In the genomic region with DNA sequence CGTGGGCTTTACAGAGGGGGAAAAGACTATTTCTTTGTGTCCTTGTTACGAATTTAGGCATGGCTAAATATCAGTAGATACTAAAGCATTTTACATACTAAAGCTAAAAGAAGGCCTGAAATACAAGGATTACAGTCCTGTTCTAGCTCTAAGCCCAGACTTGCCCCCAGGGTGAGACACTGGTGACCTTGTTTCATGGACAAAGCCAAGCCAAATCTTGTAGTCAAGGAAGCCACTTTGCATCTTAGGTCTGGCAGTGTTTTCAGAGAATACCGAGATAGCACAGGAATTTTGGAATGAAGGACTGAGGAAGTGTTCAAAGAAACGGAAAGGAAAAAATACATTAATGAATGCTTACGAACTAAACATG, we compare ENCODE assay signal across 8 cellular contexts. TPM values are rescaled to one million over a fixed set of nuclear protein-coding genes. Genes with fewer than 3 reads are reported as not detected.
A peak's percentile ranks its signal among the peaks of the same experiment; 100 is the strongest.
DNase-seq lines count a peak whose midpoint lies in the region; ATAC-seq and TF ChIP-seq lines count a peak whose summit lies in the region.

No MANE protein-coding gene starts in this region.

- H3K9me2 ChIP-seq in SU-DHL-6 (replicated peaks; ENCODE audit: insufficient read depth, low read length) = no peaks in the 10 kb centered on the region

- H3K4me3 ChIP-seq in GM12875 (ENCODE audit: low read depth, low read length) (peak overlapping the region; percentile 86), SU-DHL-6 (ENCODE audit: insufficient read depth, low read length, poor library complexity, severe bottlenecking) (peak overlapping the region; percentile 58), fibroblast of villous mesenchyme (ENCODE audit: low read depth, low read length) (peak overlapping the region; percentile 100)

- no peaks in the 10 kb centered on the region for H3K9me3 ChIP-seq in SU-DHL-6 (ENCODE audit: insufficient read depth, low read length)

- H3K9ac ChIP-seq in SU-DHL-6 (ENCODE audit: low read length) = peak overlapping the region; percentile 98

- no peaks in the 10 kb centered on the region for H3K36me3 ChIP-seq in SU-DHL-6 (ENCODE audit: low read length)

- ATAC-seq in sciatic nerve (peak; percentile 0), GM21737 (IDR thresholded peaks at IDR 0.05; ENCODE audit: unreplicated experiment) (no peak)

- intact Hi-C loops in sciatic nerve (cut with DNase I) = loop anchor here (10.0 kb wide), 1 partner anchor 51 kb away; a partner anchor contains a TSS

- peak overlapping the region; percentile 71 for H3K27ac ChIP-seq in SU-DHL-6 (ENCODE audit: low read depth, low read length)

- TF ChIP-seq CTCF in GM12875 (IDR thresholded peaks at IDR 0.05; ENCODE audit: borderline replicate concordance, insufficient read depth, low read depth, low read length) = no peak
- no peak for TF ChIP-seq CTCF in SU-DHL-6 (IDR thresholded peaks at IDR 0.05; ENCODE audit: insufficient read depth, low read length, poor library complexity, severe bottlenecking)
- no peak for TF ChIP-seq CTCF in fibroblast of villous mesenchyme (IDR thresholded peaks at IDR 0.05; ENCODE audit: insufficient read depth, low read depth, low read length)

- peak overlapping the region; percentile 57 for H3K4me2 ChIP-seq in SU-DHL-6 (ENCODE audit: low read depth, low read length, poor library complexity, severe bottlenecking)

- no peak for DNase-seq in fibroblast of villous mesenchyme (ENCODE audit: low read depth)
- DNase-seq in sciatic nerve (ENCODE audit: low spot score) = no peak
- DNase-seq in RPMI8226 = no peak
- DNase-seq in OCI-M2 (lab: John Stamatoyannopoulos, UW; ENCODE audit: unreplicated experiment) = no peak
- no peak for DNase-seq in stimulated activated CD4-positive, alpha-beta T cell treated with anti-CD3 and anti-CD28 coated beads, Interleukin-4, amount 100 ng/mL, for 24 hours

- H3K79me2 ChIP-seq in SU-DHL-6 (ENCODE audit: insufficient read depth, low read length) = peaks cover 40% of the 10 kb centered on the region

- H3F3A ChIP-seq in SU-DHL-6 (ENCODE audit: insufficient read depth) = peaks cover 1% of the 10 kb centered on the region; the same call in 1 of the 2 replicates

- no peaks in the 10 kb centered on the region for H3K27me3 ChIP-seq in SU-DHL-6 (ENCODE audit: low read length)

- H2AFZ ChIP-seq in SU-DHL-6 (ENCODE audit: low read depth, low read length, severe bottlenecking) = peak overlapping the region; percentile 43

- peaks cover 20% of the 10 kb centered on the region for H4K20me1 ChIP-seq in SU-DHL-6 (ENCODE audit: low read depth, low read length)

RNA-seq across cellular contexts. Expression of a gene that starts 0.7 kb away (rescaled TPM):
- total RNA-seq in fibroblast of villous mesenchyme (139 and 209 TPM in 2 replicates), sciatic nerve (87.7 TPM)

RNA-seq across cellular contexts. Expression of a gene that starts 43.6 kb away (rescaled TPM):
- total RNA-seq in fibroblast of villous mesenchyme (0.32 and 1.3 TPM in 2 replicates), sciatic nerve (2.4 TPM)

RNA-seq across cellular contexts. Expression of a gene that starts 50.4 kb away (rescaled TPM):
- total RNA-seq in fibroblast of villous mesenchyme = 105 and 203 TPM in 2 replicates
- 64.1 TPM for total RNA-seq in sciatic nerve
